In genomic region chr14:97056086-97056485, GRCh38 we compare ENCODE assay signal across 18 cellular contexts.
DNase-seq lines count a peak whose midpoint lies in the region; ATAC-seq, FAIRE-seq and TF ChIP-seq lines count a peak whose summit lies in the region.
"Had no signal": no experiment of that assay in that cellular context is flagged by ENCODE, and none has a peak within 500 bp of the region (broad histone marks: within the 10 kb centered on the region; RNA-seq: fewer than 3 reads in every experiment).

No MANE protein-coding gene starts in this region.

- peak; percentile 11 for TF ChIP-seq CTCF in natural killer cell (IDR thresholded peaks at IDR 0.05)
- TF ChIP-seq CTCF in K562 (IDR thresholded peaks at IDR 0.05 in 2 of 3, conservative IDR thresholded peaks at IDR 0.05 in 1 of 3; ENCODE audit: insufficient read depth in 2 of 3, low read depth in 1 of 3, low read length in 3 of 3), result peak; percentile 7 to 26 (median 12); a peak in 2 of 6 replicates
- peak; percentile 6 for TF ChIP-seq CTCF in type B pancreatic cell (conservative IDR thresholded peaks at IDR 0.05)
- TF ChIP-seq CTCF in PC-9 (conservative IDR thresholded peaks at IDR 0.05), result no peak

- WGBS in K562 (ENCODE audit: insufficient coverage, low coverage, missing lambda C conversion rate), result 3% methylated on average over 6 of the region's 6 CpGs

- no peak overlapping the region for H3K27ac Mint-ChIP-seq in natural killer cell
- H3K27ac Mint-ChIP-seq in natural killer cell treated with Interleukin-12 subunit alpha and Interleukin-12 subunit beta and Interleukin-15 and Interleukin-18, amount 100 ng/mL, for 72 hours, result no peak overlapping the region
- no peak overlapping the region for H3K27ac Mint-ChIP-seq in type B pancreatic cell
- H3K27ac Mint-ChIP-seq: nephron had no signal

- peaks cover 6 to 47% of the 10 kb centered on the region in 2 experiments; a peak in 4 of 5 replicates for H3K27me3 ChIP-seq in K562 (ENCODE audit: control insufficient read depth in 2 of 2, insufficient read depth in 2 of 2, low read length in 2 of 2)
- H3K27me3 ChIP-seq in PC-9 (ENCODE audit: insufficient read depth, low read depth), result no peaks in the 10 kb centered on the region
- H3K27me3 ChIP-seq: right lobe of liver had no signal

- no peak for TF ChIP-seq POLR2A in K562 (conservative IDR thresholded peaks at IDR 0.05)

- H3K4me2 ChIP-seq in K562 (ENCODE audit: insufficient read depth, low read length) (no peak overlapping the region), PC-9 (no peak overlapping the region)

- H3F3A ChIP-seq in PC-9 (ENCODE audit: insufficient read depth, low read depth), result no peaks in the 10 kb centered on the region

- no peak overlapping the region for H3K9ac ChIP-seq in K562 (ENCODE audit: insufficient read depth in 1 of 2, low read depth in 2 of 2, low read length in 2 of 2)

- no peaks in the 10 kb centered on the region for H3K4me1 Mint-ChIP-seq in natural killer cell
- no peaks in the 10 kb centered on the region for H3K4me1 Mint-ChIP-seq in natural killer cell treated with Interleukin-12 subunit alpha and Interleukin-12 subunit beta and Interleukin-15 and Interleukin-18, amount 100 ng/mL, for 72 hours (ENCODE audit: low read depth in 2 of 2)
- H3K4me1 Mint-ChIP-seq in type B pancreatic cell (ENCODE audit: unreplicated experiment), result peaks cover 15% of the 10 kb centered on the region
- H3K4me1 Mint-ChIP-seq: nephron had no signal

- peaks cover 13% of the 10 kb centered on the region in 2 donors for H3K27me3 Mint-ChIP-seq in natural killer cell (ENCODE audit: low read depth in 2 of 2)
- H3K27me3 Mint-ChIP-seq in natural killer cell treated with Interleukin-12 subunit alpha and Interleukin-12 subunit beta and Interleukin-15 and Interleukin-18, amount 100 ng/mL, for 72 hours, result peaks cover 9 to 20% of the 10 kb centered on the region in 2 donors
- H3K27me3 Mint-ChIP-seq in type B pancreatic cell, result peaks cover 21% of the 10 kb centered on the region

- H3K4me1 ChIP-seq in K562 (replicated peaks in 1 of 2; ENCODE audit: control insufficient read depth in 2 of 2, insufficient read depth in 2 of 2, low read length in 2 of 2) (no peaks in the 10 kb centered on the region), PC-9 (replicated peaks; ENCODE audit: insufficient read depth) (no peaks in the 10 kb centered on the region)
- H3K4me1 ChIP-seq: right lobe of liver had no signal

- no peaks in the 10 kb centered on the region for H3K9me1 ChIP-seq in K562 (ENCODE audit: control insufficient read depth, insufficient read depth, low read length)

- TF ChIP-seq RAD21 in K562 (CRISPR knock-in tag; conservative IDR thresholded peaks at IDR 0.05 in 1 of 2, IDR thresholded peaks at IDR 0.05 in 1 of 2), result 0 out of 4 replicates have a peak, but pooled peaks of 1 of the 2 experiments have one; percentile 28

- H3K9me3 Mint-ChIP-seq in natural killer cell (no peaks in the 10 kb centered on the region), type B pancreatic cell (no peaks in the 10 kb centered on the region)
- H3K9me3 Mint-ChIP-seq in natural killer cell treated with Interleukin-12 subunit alpha and Interleukin-12 subunit beta and Interleukin-15 and Interleukin-18, amount 100 ng/mL, for 72 hours, result no peaks in the 10 kb centered on the region
- H3K9me3 Mint-ChIP-seq: nephron had no signal

- H3K4me3 Mint-ChIP-seq in natural killer cell (no peak overlapping the region), type B pancreatic cell (no peak overlapping the region)
- no peak overlapping the region for H3K4me3 Mint-ChIP-seq in natural killer cell treated with Interleukin-12 subunit alpha and Interleukin-12 subunit beta and Interleukin-15 and Interleukin-18, amount 100 ng/mL, for 72 hours
- H3K4me3 Mint-ChIP-seq: nephron had no signal

- intact Hi-C loops in natural killer cell (cut with micrococcal nuclease), result no loop called here
- intact Hi-C loops in K562 (cut with micrococcal nuclease), result no loop called here
- intact Hi-C loops in PC-9 (cut with micrococcal nuclease; ENCODE audit: unreplicated experiment), result no loop called here
- intact Hi-C loops in posterior vena cava (cut with DNase I), result no loop called here

- no peaks in the 10 kb centered on the region for H3K36me3 ChIP-seq in K562 (ENCODE audit: control insufficient read depth, insufficient read depth, low read length)
- H3K36me3 ChIP-seq in PC-9 (ENCODE audit: low read depth), result no peaks in the 10 kb centered on the region
- H3K36me3 ChIP-seq: right lobe of liver had no signal

- no TSS peak for BruUV-seq in K562 (replicated peaks; lab: Mats Ljungman, UMichigan)
- BruUV-seq in PC-9 (replicated peaks; lab: Mats Ljungman, UMichigan), result no TSS peak

- no peak for TF ChIP-seq EP300 in K562 (IDR thresholded peaks at IDR 0.05; ENCODE audit: low read length)

- FAIRE-seq in K562 (lab: Jason Lieb, UNC), result no peak

- H4K20me1 ChIP-seq in K562 (replicated peaks; ENCODE audit: control insufficient read depth, insufficient read depth, low read length) (no peaks in the 10 kb centered on the region), PC-9 (ENCODE audit: insufficient read depth) (no peaks in the 10 kb centered on the region)

- POLR2A ChIA-PET in K562 (lab: Yijun Ruan, JAX), result interaction anchor here (0.8 kb wide), 1 partner anchor 56 kb away, joined by 3 read pairs; no protein-coding TSS in a partner anchor
- POLR2A ChIA-PET in PC-9 (lab: Charles Lee; ENCODE audit: unreplicated experiment), result no interaction called here

- ATAC-seq in natural killer cell, result no peak
- no peak for ATAC-seq in natural killer cell treated with Interleukin-12 subunit alpha and Interleukin-12 subunit beta and Interleukin-15 and Interleukin-18, amount 100 ng/mL, for 72 hours
- ATAC-seq in K562, result no peak
- no peak for ATAC-seq in GM19455 (IDR thresholded peaks at IDR 0.05; ENCODE audit: unreplicated experiment)
- ATAC-seq: right lobe of liver had no signal

- CTCF ChIA-PET in K562 (lab: Yijun Ruan, JAX; ENCODE audit: low intra/inter-chr PET ratio), result interaction anchor here (0.6 kb wide), 1 partner anchor 984 kb away, joined by 4 read pairs; no protein-coding TSS in a partner anchor
- CTCF ChIA-PET in PC-9 (lab: Charles Lee), result no interaction called here

- H3K36me3 Mint-ChIP-seq in natural killer cell (no peaks in the 10 kb centered on the region), type B pancreatic cell (no peaks in the 10 kb centered on the region)
- H3K36me3 Mint-ChIP-seq in natural killer cell treated with Interleukin-12 subunit alpha and Interleukin-12 subunit beta and Interleukin-15 and Interleukin-18, amount 100 ng/mL, for 72 hours, result no peaks in the 10 kb centered on the region

- H3K79me2 ChIP-seq in K562 (ENCODE audit: control insufficient read depth, insufficient read depth, low read length) (no peaks in the 10 kb centered on the region), PC-9 (ENCODE audit: low read depth) (no peaks in the 10 kb centered on the region)

- in situ Hi-C loops in K562 (cut with MboI), result no loop called here

- H3K4me3 ChIP-seq in K562 (no peak overlapping the region), PC-9 (no peak overlapping the region)
- H3K4me3 ChIP-seq: coronary artery, right lobe of liver had no signal

- H3K9me2 ChIP-seq in PC-9 (ENCODE audit: insufficient read depth), result no peaks in the 10 kb centered on the region

- DNase-seq in natural killer cell, result no peak
- no peak for DNase-seq in natural killer cell treated with Interleukin-12 subunit alpha and Interleukin-12 subunit beta and Interleukin-15 and Interleukin-18, amount 100 ng/mL, for 72 hours (ENCODE audit: low spot score)
- peak; percentile 73 for DNase-seq in NCI-H1105 treated with DMSO at 0.1 percent for 48 hours (lab: John Stamatoyannopoulos, UW)
- DNase-seq in K562 (ENCODE audit: extremely low read depth in 1 of 4, low spot score in 3 of 4), result no peak
- no peak for DNase-seq in type B pancreatic cell (ENCODE audit: extremely low spot score, unreplicated experiment)
- DNase-seq in PC-9, result no peak
- DNase-seq in posterior vena cava (ENCODE audit: low spot score), result no peak
- DNase-seq: activated CD4-positive, alpha-beta T cell treated with anti-CD3 and anti-CD28 coated beads, Interleukin-2, amount 50 U/mL, for 48 hours; activated gamma-delta T cell treated with Interleukin-2 at 50 U/mL for 16 hours; AML-193; aorta; Kasumi-1; NCI-H2029 treated with DMSO at 0.1 percent for 48 hours; right lobe of liver; stimulated activated CD4-positive, alpha-beta T cell treated with anti-CD3 and anti-CD28 coated beads, Interleukin-1b, Interleukin-23, amount 100 ng/mL, for 48 hours had no signal

- H3K9me3 ChIP-seq in K562 (replicated peaks; ENCODE audit: control insufficient read depth, insufficient read depth, low read depth, low read length), result no peaks in the 10 kb centered on the region
- no peaks in the 10 kb centered on the region for H3K9me3 ChIP-seq in PC-9 (ENCODE audit: insufficient read depth, low read depth)
- H3K9me3 ChIP-seq: right lobe of liver had no signal

- H3K27ac ChIP-seq in K562 (ENCODE audit: extremely low read depth, low read depth, low read length) (no peak overlapping the region), PC-9 (no peak overlapping the region)
- H3K27ac ChIP-seq: coronary artery, right lobe of liver had no signal

- H2AFZ ChIP-seq in K562 (ENCODE audit: low read depth, low read length) (no peak overlapping the region), PC-9 (no peak overlapping the region)

TF ChIP-seq in K562, 482 proteins besides CTCF, POLR2A, EP300 and RAD21 (continues in another document):
- no peak for TF ChIP-seq MBD2 (IDR thresholded peaks at IDR 0.05; ENCODE audit: borderline replicate concordance, low read depth)
- no peak for TF ChIP-seq ZBTB49 (CRISPR knock-in tag; IDR thresholded peaks at IDR 0.05; ENCODE audit: borderline replicate concordance)
- no peak for TF ChIP-seq DDX20 (tag; IDR thresholded peaks at IDR 0.05; ENCODE audit: low read depth)
- TF ChIP-seq KLF13 (tag; IDR thresholded peaks at IDR 0.05; ENCODE audit: borderline replicate concordance, low read depth), result no peak
